Comparison of ENCODE assay signal across 8 cellular contexts in genomic region chr12:64608901-64609542, GRCh38. TPM values are rescaled to one million over a fixed set of nuclear protein-coding genes. Genes with fewer than 3 reads are reported as not detected.
DNase-seq lines count a peak whose midpoint lies in the region; ATAC-seq, FAIRE-seq and TF ChIP-seq lines count a peak whose summit lies in the region.

No MANE protein-coding gene starts in this region.

- peak overlapping the region; percentile 58 for H3K27ac ChIP-seq in CD8-positive, alpha-beta T cell (ENCODE audit: low read depth, low read length)

- H3K4me1 ChIP-seq in CD8-positive, alpha-beta T cell (ENCODE audit: insufficient read depth, low read length): peaks cover 15% of the 10 kb centered on the region

- no peak for TF ChIP-seq CTCF in CD8-positive, alpha-beta T cell (IDR thresholded peaks at IDR 0.05)
- TF ChIP-seq CTCF in retinal pigment epithelial cell (conservative IDR thresholded peaks at IDR 0.05; ENCODE audit: low read depth, low read length): peak; percentile 20

- peak overlapping the region; percentile 89 for H3K4me3 Mint-ChIP-seq in CD8-positive, alpha-beta T cell

- peak overlapping the region; percentile 60 for H3K4me3 ChIP-seq in CD8-positive, alpha-beta T cell (ENCODE audit: low read depth, low read length)
- peak overlapping the region; percentile 76 for H3K4me3 ChIP-seq in retinal pigment epithelial cell (ENCODE audit: low read length)

- intact Hi-C loops in CD8-positive, alpha-beta T cell (cut with DNase I, micrococcal nuclease): loop anchor here (1.0 to 5.0 kb wide), 9 partner anchors 10 to 563 kb away; partner anchors contain the start of genes GNS (in 1 of the 2), KICS2 (in 1 of the 2), TBK1 (in 1 of the 2) and XPOT (in 1 of the 2)
- intact Hi-C loops in left ventricle myocardium superior (cut with micrococcal nuclease): no loop called here

- no peaks in the 10 kb centered on the region for H3K9me3 ChIP-seq in CD8-positive, alpha-beta T cell (ENCODE audit: low read length)

- H3K9me3 Mint-ChIP-seq in CD8-positive, alpha-beta T cell: no peaks in the 10 kb centered on the region

- POLR2A ChIA-PET in CD8-positive, alpha-beta T cell (lab: Charles Lee): interaction anchor here (0.9 to 4.1 kb wide), 17 partner anchors 9 to 89 kb away, joined by 3 to 56 read pairs (median 5); no protein-coding TSS in a partner anchor

- H3K4me1 Mint-ChIP-seq in CD8-positive, alpha-beta T cell (ENCODE audit: low read depth): peaks cover 26% of the 10 kb centered on the region

- DNase-seq in CD8-positive, alpha-beta T cell: peak in 6 of 7 experiments; percentile 16 to 69 (median 48)
- DNase-seq in GM19239 (ENCODE audit: insufficient read length, low spot score) (peak; percentile 60), RKO (ENCODE audit: low spot score) (peak; percentile 74), left ventricle myocardium superior (no peak), retinal pigment epithelial cell (ENCODE audit: low read depth) (no peak), NCI-H187 treated with DMSO at 0.1 percent for 48 hours (lab: John Stamatoyannopoulos, UW) (no peak)
- peak; percentile 33 for DNase-seq in activated naive CD4-positive, alpha-beta T cell treated with anti-CD3 and anti-CD28 coated beads, Interleukin-2, amount 50 U/mL, for 16 hours

- peak overlapping the region; percentile 96 for H3K27ac Mint-ChIP-seq in CD8-positive, alpha-beta T cell

- CTCF ChIA-PET in CD8-positive, alpha-beta T cell (lab: Charles Lee): interaction anchor here (0.6 to 3.3 kb wide), 19 partner anchors 8 to 147 kb away, joined by 3 to 19 read pairs (median 4); no protein-coding TSS in a partner anchor

- H3K27me3 Mint-ChIP-seq in CD8-positive, alpha-beta T cell (ENCODE audit: low read depth): no peaks in the 10 kb centered on the region

- H3K27me3 ChIP-seq in CD8-positive, alpha-beta T cell (ENCODE audit: insufficient read depth, low read length): no peaks in the 10 kb centered on the region

- H3K36me3 Mint-ChIP-seq in CD8-positive, alpha-beta T cell: peaks cover 31% of the 10 kb centered on the region

- no peaks in the 10 kb centered on the region for H3K36me3 ChIP-seq in CD8-positive, alpha-beta T cell (ENCODE audit: insufficient read depth, low read length)

- ATAC-seq in CD8-positive, alpha-beta T cell: peak; percentile 26
- ATAC-seq in HG03558 (IDR thresholded peaks at IDR 0.05; ENCODE audit: extremely low read depth, unreplicated experiment): peak; percentile 25
- ATAC-seq in left ventricle myocardium superior: peak; percentile 5

- peak; percentile 93 for FAIRE-seq in GM19239 (lab: Jason Lieb, UNC)

RNA-seq across cellular contexts. Expression of gene RASSF3, which starts 1.3 kb away (rescaled TPM):
- 100 to 1,000 TPM; 109 to 118 TPM for total RNA-seq in CD8-positive, alpha-beta T cell
- total RNA-seq in left ventricle myocardium superior: 143 TPM

Comparison
In these comparisons a context has a peak if more than half of its experiments do, and no peak if none do; other contexts are left out.
1. DNase-seq: peak in CD8-positive, alpha-beta T cell (6 of 7), GM19239 (single experiment), RKO (single experiment) and activated naive CD4-positive, alpha-beta T cell treated with anti-CD3 and anti-CD28 coated beads, Interleukin-2, amount 50 U/mL, for 16 hours (single experiment); none in left ventricle myocardium superior (single experiment), retinal pigment epithelial cell (single experiment) and NCI-H187 treated with DMSO at 0.1 percent for 48 hours (single experiment).
2. Peak in every context shown above with its lines, with median percentiles within 50 percentile points of each other: ATAC-seq.